Comparison of ENCODE assay signal across 22 cellular contexts in the genomic region with DNA sequence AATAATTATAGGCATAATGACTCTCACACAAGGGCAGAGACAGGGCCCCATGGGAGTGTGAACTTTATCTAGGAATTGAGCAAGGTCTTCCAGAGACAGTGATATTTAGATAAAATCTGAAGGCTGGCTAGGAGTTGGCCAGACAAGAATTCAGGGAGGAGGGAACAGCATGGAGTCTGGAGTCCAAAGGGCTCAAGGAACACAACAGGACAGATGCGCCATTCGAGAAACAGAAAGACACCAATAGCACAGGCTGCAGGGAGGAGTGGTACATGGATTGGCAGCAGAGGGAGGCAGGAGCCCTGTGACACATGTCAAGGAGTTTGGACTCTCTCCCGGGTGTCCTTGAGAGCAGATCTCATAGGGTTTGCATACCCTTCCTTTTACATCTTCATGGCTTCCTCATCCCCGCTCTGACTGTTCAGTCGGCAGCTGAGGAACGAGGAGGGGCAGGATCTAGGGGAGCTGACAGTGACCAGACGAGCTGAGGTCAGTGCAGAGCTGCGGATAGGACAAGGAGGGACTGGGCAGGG.
"Had no signal": no experiment of that assay in that cellular context is flagged by ENCODE, and none has a peak within 500 bp of the region (broad histone marks: within the 10 kb centered on the region; RNA-seq: fewer than 3 reads in every experiment).

No MANE protein-coding gene starts in this region.

- H3K27ac ChIP-seq: epithelial cell of prostate, esophagus squamous epithelium, thoracic aorta, vagina had no signal

- H3K36me3 ChIP-seq: esophagus squamous epithelium, right lobe of liver, thoracic aorta, vagina had no signal

- H3K27me3 ChIP-seq: right lobe of liver, vagina had no signal

- H3K4me1 ChIP-seq: vagina had no signal

- H3K9me3 ChIP-seq: esophagus squamous epithelium, right lobe of liver, thoracic aorta, vagina had no signal

- ATAC-seq: stimulated activated naive CD8-positive, alpha-beta T cell treated with anti-CD3 and anti-CD28 coated beads, Interleukin-15, Interleukin-2, amounts not matched to agents 100 U/mL and 50 U/mL, for 24 hours had no signal

- DNase-seq: activated CD4-positive, alpha-beta memory T cell treated with anti-CD3 and anti-CD28 coated beads for 36 hours; activated CD4-positive, alpha-beta T cell treated with anti-CD3 and anti-CD28 coated beads, Interleukin-2, amount 10 ng/mL, durations not matched to agents 24 days and 14 days; activated CD4-positive, CD25-positive, alpha-beta regulatory T cell treated with anti-CD3 and anti-CD28 coated beads, Interleukin-2, amount 50 U/mL, for 72 hours; activated CD8-positive, alpha-beta memory T cell treated with anti-CD3 and anti-CD28 coated beads, Interleukin-2, amount 50 U/mL, for 4 hours; activated gamma-delta T cell treated with Interleukin-2 at 50 U/mL for 16 hours; activated naive CD4-positive, alpha-beta T cell treated with anti-CD3 and anti-CD28 coated beads, Interleukin-2, amount 50 U/mL, for 16 hours; activated T-cell treated with anti-CD3 and anti-CD28 coated beads, Interleukin-2, amount 50 U/mL, for 1 hour; amygdala; central memory CD4-positive, alpha-beta T cell; effector CD4-positive, alpha-beta T cell; esophagus squamous epithelium; foreskin melanocyte; islet precursor cell; mammary epithelial cell; right lobe of liver; stimulated activated CD4-positive, alpha-beta T cell treated with anti-CD3 and anti-CD28 coated beads, Interleukin-12 subunit alpha, Interleukin-12 subunit beta, amount 100 ng/mL, for 4 hours; stimulated activated CD4-positive, alpha-beta T cell treated with anti-CD3 and anti-CD28 coated beads, Interleukin-4, amount 100 ng/mL, for 1 hour; stimulated activated naive CD8-positive, alpha-beta T cell treated with anti-CD3 and anti-CD28 coated beads, Interleukin-15, Interleukin-2, amounts not matched to agents 100 U/mL and 50 U/mL, for 24 hours; T-helper 2 cell had no signal

- H3K4me3 ChIP-seq: esophagus squamous epithelium, right lobe of liver, thoracic aorta, vagina had no signal
